Comparison of ENCODE assay signal across 13 cellular contexts in genomic region chr1:51642739-51643142, GRCh38. TPM values are rescaled to one million over a fixed set of nuclear protein-coding genes. Genes with fewer than 3 reads are reported as not detected.
DNase-seq lines count a peak whose midpoint lies in the region; ATAC-seq and TF ChIP-seq lines count a peak whose summit lies in the region.
"Had no signal": no experiment of that assay in that cellular context is flagged by ENCODE, and none has a peak within 500 bp of the region (broad histone marks: within the 10 kb centered on the region; RNA-seq: fewer than 3 reads in every experiment).

No MANE protein-coding gene starts in this region.

- TF ChIP-seq CTCF in HEK293 (tag by site-specific recombination; IDR thresholded peaks at IDR 0.05), result no peak
- no peak for TF ChIP-seq CTCF in colonic mucosa (IDR thresholded peaks at IDR 0.05)

- H3K4ac ChIP-seq in mesenchymal stem cell (ENCODE audit: low read depth in 1 of 2, low read length in 2 of 2), result no peak overlapping the region

- no peak overlapping the region for H2BK15ac ChIP-seq in mesenchymal stem cell (ENCODE audit: low read depth, poor library complexity, severe bottlenecking)

- H3K9ac ChIP-seq in colonic mucosa (ENCODE audit: low read depth in 2 of 2, low read length in 2 of 2) (no peak overlapping the region), mesenchymal stem cell (ENCODE audit: low read length) (peak overlapping the region; percentile 86)

- H2BK5ac ChIP-seq in mesenchymal stem cell (ENCODE audit: low read depth, low read length, poor library complexity, severe bottlenecking), result no peak overlapping the region

- peaks cover 23% of the 10 kb centered on the region for H3K4me1 Mint-ChIP-seq in stimulated activated effector memory CD8-positive, alpha-beta T cell treated with anti-CD3 and anti-CD28 coated beads, Interleukin-12 subunit alpha, Interleukin-12 subunit beta, amount 100 ng/mL, for 72 hours

- no peaks in the 10 kb centered on the region for H3K36me3 Mint-ChIP-seq in stimulated activated effector memory CD8-positive, alpha-beta T cell treated with anti-CD3 and anti-CD28 coated beads, Interleukin-12 subunit alpha, Interleukin-12 subunit beta, amount 100 ng/mL, for 72 hours

- H2AFZ ChIP-seq in mesenchymal stem cell (ENCODE audit: low read depth, low read length), result no peak overlapping the region

- H3K4me3 ChIP-seq in HEK293 (ENCODE audit: low read depth, low read length) (no peak overlapping the region), colonic mucosa (no peak overlapping the region), mesenchymal stem cell (ENCODE audit: insufficient read depth in 1 of 2, low read depth in 1 of 2, low read length in 2 of 2) (peak overlapping the region in 1 of 2 experiments; percentile 51)

- H4K8ac ChIP-seq in mesenchymal stem cell (ENCODE audit: low read length), result no peak overlapping the region

- POLR2A ChIA-PET in HEK293 (lab: Yijun Ruan, JAX), result no interaction called here

- peak overlapping the region; percentile 91 for H2AK5ac ChIP-seq in mesenchymal stem cell (ENCODE audit: low read length, severe bottlenecking)

- H2BK12ac ChIP-seq in mesenchymal stem cell (ENCODE audit: low read length in 2 of 2), result no peak overlapping the region

- no peaks in the 10 kb centered on the region for H3K9me3 ChIP-seq in HEK293 (ENCODE audit: control insufficient read depth, insufficient read depth, low read depth, low read length)
- no peaks in the 10 kb centered on the region for H3K9me3 ChIP-seq in colonic mucosa
- no peaks in the 10 kb centered on the region for H3K9me3 ChIP-seq in mesenchymal stem cell (ENCODE audit: control insufficient read depth, low read length)

- WGBS in mesenchymal stem cell, result no CpG with 5 or more reads among the region's 1 CpG

- no peak overlapping the region for H3K18ac ChIP-seq in mesenchymal stem cell (ENCODE audit: low read depth in 1 of 2, low read length in 2 of 2)

- no peak for DNase-seq in colonic mucosa
- DNase-seq in mesenchymal stem cell, result peak; percentile 91
- DNase-seq in posterior vena cava (ENCODE audit: low spot score), result no peak
- no peak for DNase-seq in stimulated activated effector memory CD8-positive, alpha-beta T cell treated with anti-CD3 and anti-CD28 coated beads, Interleukin-12 subunit alpha, Interleukin-12 subunit beta, amount 100 ng/mL, for 72 hours (ENCODE audit: low spot score in 2 of 2)
- DNase-seq in NCI-H187 (lab: John Stamatoyannopoulos, UW), result no peak
- DNase-seq: activated T-cell treated with anti-CD3 and anti-CD28 coated beads, Interleukin-2, amount 50 U/mL, for 4 hours; GDM1; retina; stimulated activated naive CD4-positive, alpha-beta T cell treated with Interleukin-2 at 50 U/mL for 16 hours had no signal

- no peak overlapping the region for H3K4me3 Mint-ChIP-seq in stimulated activated effector memory CD8-positive, alpha-beta T cell treated with anti-CD3 and anti-CD28 coated beads, Interleukin-12 subunit alpha, Interleukin-12 subunit beta, amount 100 ng/mL, for 72 hours
- H3K4me3 Mint-ChIP-seq: activated T-cell treated with anti-CD3 and anti-CD28 coated beads, Interleukin-2, amount 50 U/mL, for 4 hours had no signal

- no peak overlapping the region for H4K91ac ChIP-seq in mesenchymal stem cell (ENCODE audit: low read length)

- peak overlapping the region; percentile 17 for H3K4me2 ChIP-seq in mesenchymal stem cell (ENCODE audit: low read length, poor library complexity, severe bottlenecking)

- H2BK120ac ChIP-seq in mesenchymal stem cell (ENCODE audit: low read depth, low read length), result no peak overlapping the region

- intact Hi-C loops in colonic mucosa (cut with DNase I) (no loop called here), posterior vena cava (cut with DNase I) (no loop called here)

- H3K27ac ChIP-seq in HEK293 (ENCODE audit: extremely low read depth, low read depth, low read length) (no peak overlapping the region), colonic mucosa (peak overlapping the region; percentile 7), mesenchymal stem cell (ENCODE audit: low read length, poor library complexity, severe bottlenecking) (peak overlapping the region; percentile 83), temporal lobe (ENCODE audit: low read depth, low read length) (peak overlapping the region; percentile 31)

- H3K4me1 ChIP-seq in HEK293 (ENCODE audit: control insufficient read depth, insufficient read depth, low read length), result peaks cover 5% of the 10 kb centered on the region
- no peaks in the 10 kb centered on the region for H3K4me1 ChIP-seq in colonic mucosa
- H3K4me1 ChIP-seq in mesenchymal stem cell (ENCODE audit: control insufficient read depth, insufficient read depth, low read depth, low read length), result peaks cover 4% of the 10 kb centered on the region

- H3K14ac ChIP-seq in mesenchymal stem cell (ENCODE audit: low read length in 2 of 2), result no peak overlapping the region

- H3K23ac ChIP-seq in mesenchymal stem cell (ENCODE audit: low read length in 2 of 2), result no peak overlapping the region

- no peak overlapping the region for H3K27ac Mint-ChIP-seq in stimulated activated effector memory CD8-positive, alpha-beta T cell treated with anti-CD3 and anti-CD28 coated beads, Interleukin-12 subunit alpha, Interleukin-12 subunit beta, amount 100 ng/mL, for 72 hours

- no peaks in the 10 kb centered on the region for H3K9me3 Mint-ChIP-seq in stimulated activated effector memory CD8-positive, alpha-beta T cell treated with anti-CD3 and anti-CD28 coated beads, Interleukin-12 subunit alpha, Interleukin-12 subunit beta, amount 100 ng/mL, for 72 hours

- no peak for ATAC-seq in HG02759 (IDR thresholded peaks at IDR 0.05; ENCODE audit: unreplicated experiment)
- no peak for ATAC-seq in stimulated activated effector memory CD8-positive, alpha-beta T cell treated with anti-CD3 and anti-CD28 coated beads, Interleukin-12 subunit alpha, Interleukin-12 subunit beta, amount 100 ng/mL, for 72 hours
- ATAC-seq: activated T-cell treated with anti-CD3 and anti-CD28 coated beads, Interleukin-2, amount 50 U/mL, for 4 hours; esophagus mucosa had no signal

- peaks cover 16% of the 10 kb centered on the region for H3K79me1 ChIP-seq in mesenchymal stem cell (replicated peaks; ENCODE audit: low read length, poor library complexity, severe bottlenecking)

- CTCF ChIA-PET in HEK293 (lab: Yijun Ruan, JAX), result interaction anchor here (0.6 kb wide), 1 partner anchor 34 kb away, joined by 6 read pairs; no protein-coding TSS in a partner anchor

- H3K27me3 ChIP-seq in colonic mucosa (no peaks in the 10 kb centered on the region), mesenchymal stem cell (ENCODE audit: control insufficient read depth in 1 of 2, insufficient read depth in 1 of 2, low read length in 2 of 2) (no peaks in the 10 kb centered on the region)

- no peaks in the 10 kb centered on the region for H3K36me3 ChIP-seq in HEK293 (ENCODE audit: control insufficient read depth in 2 of 2, insufficient read depth in 1 of 2, low read length in 2 of 2)
- H3K36me3 ChIP-seq in colonic mucosa, result no peaks in the 10 kb centered on the region
- no peaks in the 10 kb centered on the region for H3K36me3 ChIP-seq in mesenchymal stem cell (ENCODE audit: control insufficient read depth in 1 of 2, insufficient read depth in 2 of 2, low read depth in 1 of 2, low read length in 2 of 2)

TF ChIP-seq in HEK293, 187 proteins besides CTCF, POLR2A, EP300 and RAD21 (continues in another document):
- TF ChIP-seq PRDM6 (tag by site-specific recombination; IDR thresholded peaks at IDR 0.05) (peak; percentile 60), ZNF48 (tag by site-specific recombination; IDR thresholded peaks at IDR 0.05) (no peak), MYNN (tag by site-specific recombination; IDR thresholded peaks at IDR 0.05; ENCODE audit: borderline replicate concordance) (no peak), ZNF37A (tag by site-specific recombination; IDR thresholded peaks at IDR 0.05) (no peak), ZNF175 (tag by site-specific recombination; IDR thresholded peaks at IDR 0.05) (no peak), ZNF76 (tag by site-specific recombination; IDR thresholded peaks at IDR 0.05; ENCODE audit: borderline replicate concordance, low read depth) (no peak), SETDB1 (IDR thresholded peaks at IDR 0.05; ENCODE audit: insufficient read length, low read length) (no peak), ZNF571 (tag by site-specific recombination; IDR thresholded peaks at IDR 0.05) (no peak), BCL6B (tag by site-specific recombination; IDR thresholded peaks at IDR 0.05) (no peak), ZNF629 (tag by site-specific recombination; IDR thresholded peaks at IDR 0.05) (peak; percentile 35; the same call in 1 of the 2 replicates)

RNA-seq across cellular contexts. Expression of gene OSBPL9, which starts 25.8 kb away (rescaled TPM):
- total RNA-seq in colonic mucosa (10 to 100 TPM; 37.3 to 59.6 TPM), temporal lobe (56.3 TPM), posterior vena cava (10 to 100 TPM; 73.1 to 84.5 TPM)
- polyA plus RNA-seq in mesenchymal stem cell (2013, experiment 1 of 2), result 48.8 TPM
- 49.0 TPM for polyA plus RNA-seq in mesenchymal stem cell (2013, experiment 2 of 2)
